9 cellular contexts compared by ENCODE assay signal in genomic region chr2:46749042-46749461, GRCh38. TPM values are rescaled to one million over a fixed set of nuclear protein-coding genes. Genes with fewer than 3 reads are reported as not detected.
DNase-seq lines count a peak whose midpoint lies in the region; ATAC-seq and TF ChIP-seq lines count a peak whose summit lies in the region.
"Had no signal": no experiment of that assay in that cellular context is flagged by ENCODE, and none has a peak within 500 bp of the region (broad histone marks: within the 10 kb centered on the region; RNA-seq: fewer than 3 reads in every experiment).

No MANE protein-coding gene starts in this region.

- in situ Hi-C loops in HAP-1 (cut with MboI; ENCODE audit: low sequenced_read_pairs) = no loop called here

- H3K36me3 ChIP-seq in endocrine pancreas (ENCODE audit: control insufficient read depth, insufficient read depth, low read length) (no peaks in the 10 kb centered on the region), mucosa of descending colon (ENCODE audit: low read depth) (no peaks in the 10 kb centered on the region), HAP-1 (replicated peaks) (no peaks in the 10 kb centered on the region)

- CTCF ChIA-PET in Calu3 (lab: Charles Lee) (interaction anchor here (0.5 to 1.3 kb wide), 2 partner anchors 17 to 138 kb away, joined by 4 read pairs; no protein-coding TSS in a partner anchor), WTC11 (lab: Charles Lee) (interaction anchor here (0.6 kb wide), 1 partner anchor 21 kb away, joined by 3 read pairs; no protein-coding TSS in a partner anchor)

- POLR2A ChIA-PET in WTC11 (lab: Charles Lee) = no interaction called here

- H3K9ac ChIP-seq in endocrine pancreas (ENCODE audit: control insufficient read depth, insufficient read depth, low read length) = no peak overlapping the region

- peak; percentile 96 for ATAC-seq in mucosa of descending colon
- no peak for ATAC-seq in WTC11

- H3K4me3 ChIP-seq in NB4 (ENCODE audit: low read depth, low read length) (no peak overlapping the region), endocrine pancreas (ENCODE audit: control insufficient read depth, insufficient read depth, low read length) (peak overlapping the region; percentile 43), mucosa of descending colon (no peak overlapping the region), HAP-1 (no peak overlapping the region)

- H3K4me1 ChIP-seq in endocrine pancreas (ENCODE audit: control insufficient read depth, insufficient read depth, low read length) (peaks cover 20% of the 10 kb centered on the region), mucosa of descending colon (ENCODE audit: low read depth) (peaks cover 8% of the 10 kb centered on the region), HAP-1 (peaks cover 5% of the 10 kb centered on the region)

- H3K9me3 Mint-ChIP-seq in Calu3 (ENCODE audit: low read depth, unreplicated experiment) = no peaks in the 10 kb centered on the region
- H3K9me3 Mint-ChIP-seq in WTC11 = no peaks in the 10 kb centered on the region

- no peak for TF ChIP-seq POLR2A in NB4 (IDR thresholded peaks at IDR 0.05; ENCODE audit: extremely low read depth, insufficient read length)

- no peaks in the 10 kb centered on the region for H3K9me3 ChIP-seq in endocrine pancreas (ENCODE audit: control insufficient read depth, low read length)
- H3K9me3 ChIP-seq in mucosa of descending colon = no peaks in the 10 kb centered on the region
- no peaks in the 10 kb centered on the region for H3K9me3 ChIP-seq in HAP-1

- DNase-seq in Calu3 (no peak), NB4 (ENCODE audit: low read depth) (peak; percentile 67), mucosa of descending colon (peak in 1 of 3 donors; percentile 9), HAP-1 (ENCODE audit: low spot score in 2 of 2) (no peak), activated T-cell treated with anti-CD3 and anti-CD28 coated beads for 4 hours (no peak), WTC11 (ENCODE audit: low spot score) (no peak)
- DNase-seq in activated CD8-positive, alpha-beta memory T cell treated with anti-CD3 and anti-CD28 coated beads, Interleukin-2, amount 50 U/mL, for 48 hours = no peak
- DNase-seq: activated naive CD8-positive, alpha-beta T cell treated with anti-CD3 and anti-CD28 coated beads, Interleukin-2, amount 10 ng/mL, durations not matched to agents 7 days and 5 days had no signal

- H3K4me3 Mint-ChIP-seq in Calu3 (ENCODE audit: low read depth, unreplicated experiment) (no peak overlapping the region), WTC11 (no peak overlapping the region)
- H3K4me3 Mint-ChIP-seq: activated naive CD8-positive, alpha-beta T cell treated with anti-CD3 and anti-CD28 coated beads, Interleukin-2, amount 10 ng/mL, durations not matched to agents 7 days and 5 days had no signal

- H3K36me3 Mint-ChIP-seq in Calu3 (ENCODE audit: insufficient read depth, unreplicated experiment) (peaks cover 5% of the 10 kb centered on the region), WTC11 (no peaks in the 10 kb centered on the region)

- peak overlapping the region; percentile 56 for H3K27ac Mint-ChIP-seq in Calu3 (ENCODE audit: unreplicated experiment)
- H3K27ac Mint-ChIP-seq in WTC11 = no peak overlapping the region
- H3K27ac Mint-ChIP-seq: activated naive CD8-positive, alpha-beta T cell treated with anti-CD3 and anti-CD28 coated beads, Interleukin-2, amount 10 ng/mL, durations not matched to agents 7 days and 5 days had no signal

- H3K27me3 Mint-ChIP-seq in Calu3 (ENCODE audit: unreplicated experiment) (no peaks in the 10 kb centered on the region), WTC11 (ENCODE audit: low read depth) (no peaks in the 10 kb centered on the region)
- H3K27me3 Mint-ChIP-seq: activated naive CD8-positive, alpha-beta T cell treated with anti-CD3 and anti-CD28 coated beads, Interleukin-2, amount 10 ng/mL, durations not matched to agents 7 days and 5 days had no signal

- H3K27me3 ChIP-seq in endocrine pancreas (ENCODE audit: control insufficient read depth, insufficient read depth, low read length) (no peaks in the 10 kb centered on the region), HAP-1 (ENCODE audit: low read depth) (no peaks in the 10 kb centered on the region)

- intact Hi-C loops in Calu3 (cut with micrococcal nuclease; ENCODE audit: unreplicated experiment) (loop anchor here (5.0 kb wide), 1 partner anchor 42 kb away; no protein-coding TSS in a partner anchor), mucosa of descending colon (cut with DNase I, micrococcal nuclease) (no loop called here)

- H3K4me1 Mint-ChIP-seq in Calu3 (ENCODE audit: low read depth, unreplicated experiment) (peaks cover 48% of the 10 kb centered on the region), WTC11 (peaks cover 39% of the 10 kb centered on the region)

- TF ChIP-seq CTCF in Calu3 (IDR thresholded peaks at IDR 0.05; ENCODE audit: unreplicated experiment) = no peak
- TF ChIP-seq CTCF in NB4 (IDR thresholded peaks at IDR 0.05; ENCODE audit: low read depth, low read length) = no peak
- no peak for TF ChIP-seq CTCF in mucosa of descending colon (IDR thresholded peaks at IDR 0.05)
- no peak for TF ChIP-seq CTCF in WTC11 (IDR thresholded peaks at IDR 0.05)

- BruUV-seq in Calu3 (replicated peaks; lab: Mats Ljungman, UMichigan) = no TSS peak

TF ChIP-seq in WTC11, 78 proteins besides CTCF, POLR2A, EP300 and RAD21:
- TF ChIP-seq ERG (CRISPR knock-in tag; IDR thresholded peaks at IDR 0.05) = no peak
- TF ChIP-seq NFYB (CRISPR knock-in tag; conservative IDR thresholded peaks at IDR 0.05; ENCODE audit: low read depth) = no peak
- TF ChIP-seq ZNF396 (CRISPR knock-in tag; IDR thresholded peaks at IDR 0.05; ENCODE audit: borderline replicate concordance) = no peak
- no peak for TF ChIP-seq ZNF416 (CRISPR knock-in tag; IDR thresholded peaks at IDR 0.05)
- TF ChIP-seq, protein P1, sequence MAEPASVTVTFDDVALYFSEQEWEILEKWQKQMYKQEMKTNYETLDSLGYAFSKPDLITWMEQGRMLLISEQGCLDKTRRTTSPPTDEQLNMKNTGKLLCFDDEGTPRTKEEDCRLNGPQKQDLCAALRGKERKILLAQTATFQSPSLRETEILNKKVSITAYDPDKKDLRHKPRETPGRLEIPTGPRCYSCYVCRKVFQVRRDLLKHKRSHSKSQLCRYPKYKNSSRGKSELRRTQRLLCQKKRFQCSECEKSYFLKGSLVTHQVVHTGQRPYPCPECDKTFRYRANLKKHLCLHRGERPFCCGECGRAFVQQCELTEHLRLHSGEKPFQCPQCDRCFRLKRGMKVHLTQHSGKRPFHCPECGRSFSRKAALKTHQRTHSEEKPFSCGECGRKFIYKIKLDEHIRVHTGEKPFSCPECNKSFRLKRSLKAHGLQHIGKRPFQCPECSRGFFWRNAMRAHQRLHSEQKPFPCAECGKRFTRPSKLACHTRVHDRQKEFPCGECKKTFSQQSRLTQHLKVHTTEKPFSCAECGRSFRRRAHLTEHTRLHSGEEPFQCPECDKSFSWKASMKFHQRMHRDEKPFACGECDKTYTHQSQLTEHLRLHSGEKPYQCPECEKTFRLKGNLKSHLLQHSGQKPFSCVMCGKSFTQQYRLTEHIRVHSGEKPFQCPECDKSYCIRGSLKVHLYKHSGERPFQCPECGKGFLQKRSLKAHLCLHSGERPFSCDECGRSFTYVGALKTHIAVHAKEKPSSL (CRISPR knock-in tag; conservative IDR thresholded peaks at IDR 0.05) = no peak
- no peak for TF ChIP-seq OVOL2 (CRISPR knock-in tag; IDR thresholded peaks at IDR 0.05; ENCODE audit: borderline replicate concordance)
- no peak for TF ChIP-seq ZNF263 (CRISPR knock-in tag; IDR thresholded peaks at IDR 0.05; ENCODE audit: low read depth)

RNA-seq across cellular contexts. Expression of gene SOCS5, which starts 50.0 kb away (rescaled TPM):
- total RNA-seq in Calu3 (2022) (15.0 and 15.3 TPM in 2 replicates), mucosa of descending colon (10 to 100 TPM; 13.8 to 29.0 (median 14.6) TPM), WTC11 (2021) (12.1 to 13.5 TPM (median 13.1 TPM) in 3 replicates)
